Comparison of ENCODE assay signal across 25 cellular contexts in genomic region chr2:233184669-233185068, GRCh38.
DNase-seq lines count a peak whose midpoint lies in the region; TF ChIP-seq lines count a peak whose summit lies in the region.
"Had no signal": no experiment of that assay in that cellular context is flagged by ENCODE, and none has a peak within 500 bp of the region (broad histone marks: within the 10 kb centered on the region; RNA-seq: fewer than 3 reads in every experiment).

No MANE protein-coding gene starts in this region.

- peaks cover 0 to 2% (median 0%) of the 10 kb centered on the region in 3 donors for H3K9me3 Mint-ChIP-seq in IgD-negative memory B cell
- no peaks in the 10 kb centered on the region for H3K9me3 Mint-ChIP-seq in dendritic cell treated with granulocyte-macrophage colony-stimulating factor and Interleukin-4, amounts not matched to agents 40 ng/mL and 50 ng/mL, for 4 days
- H3K9me3 Mint-ChIP-seq in endothelial cell (ENCODE audit: unreplicated experiment) = no peaks in the 10 kb centered on the region
- H3K9me3 Mint-ChIP-seq: activated T-helper 1 cell treated with anti-CD3 and anti-CD28 coated beads, Interleukin-12 subunit alpha, Interleukin-12 subunit beta, Interleukin-2, Interleukin-4 antibody, amounts not matched to agents 30 ng/mL and 10 ng/mL and 1 ng/mL, durations not matched to agents 14 hours and 24 hours and 36 hours; T-helper 1 cell treated with Interleukin-12 subunit alpha and Interleukin-12 subunit beta and Interleukin-4 antibody, amounts not matched to agents 30 μg/mL and 1 μg/mL, for 36 hours had no signal

- no peak overlapping the region for H4K8ac ChIP-seq in neuronal stem cell (ENCODE audit: low read depth, low read length)

- no peak overlapping the region for H3K18ac ChIP-seq in neuronal stem cell (ENCODE audit: low read length)

- H3K4ac ChIP-seq in neuronal stem cell (ENCODE audit: low read length) = no peak overlapping the region

- H2BK120ac ChIP-seq in neuronal stem cell (ENCODE audit: low read depth, low read length) = no peak overlapping the region

- peak overlapping the region; percentile 21 for H2AK5ac ChIP-seq in neuronal stem cell (ENCODE audit: low read depth, low read length)

- H3K36me3 Mint-ChIP-seq in IgD-negative memory B cell (peaks cover 2% of the 10 kb centered on the region), endothelial cell (ENCODE audit: low read depth, unreplicated experiment) (peaks cover 73% of the 10 kb centered on the region)
- H3K36me3 Mint-ChIP-seq in dendritic cell treated with granulocyte-macrophage colony-stimulating factor and Interleukin-4, amounts not matched to agents 40 ng/mL and 50 ng/mL, for 4 days (ENCODE audit: low read depth) = peaks cover 100% of the 10 kb centered on the region

- H2BK5ac ChIP-seq in neuronal stem cell (ENCODE audit: low read length) = no peak overlapping the region

- H2BK15ac ChIP-seq in neuronal stem cell (ENCODE audit: low read length) = peak overlapping the region; percentile 28

- no peak overlapping the region for H2AFZ ChIP-seq in neuronal stem cell (ENCODE audit: low read length)

- H3K27ac Mint-ChIP-seq in IgD-negative memory B cell = peak overlapping the region; percentile 34 to 78 (median 77)
- H3K27ac Mint-ChIP-seq in dendritic cell treated with granulocyte-macrophage colony-stimulating factor and Interleukin-4, amounts not matched to agents 40 ng/mL and 50 ng/mL, for 4 days = peak overlapping the region; percentile 79
- H3K27ac Mint-ChIP-seq in endothelial cell (ENCODE audit: unreplicated experiment) = no peak overlapping the region
- H3K27ac Mint-ChIP-seq: activated T-helper 1 cell treated with anti-CD3 and anti-CD28 coated beads, Interleukin-12 subunit alpha, Interleukin-12 subunit beta, Interleukin-2, Interleukin-4 antibody, amounts not matched to agents 30 ng/mL and 10 ng/mL and 1 ng/mL, durations not matched to agents 14 hours and 24 hours and 36 hours; T-helper 1 cell treated with Interleukin-12 subunit alpha and Interleukin-12 subunit beta and Interleukin-4 antibody, amounts not matched to agents 30 μg/mL and 1 μg/mL, for 36 hours had no signal

- TF ChIP-seq CTCF in endothelial cell (IDR thresholded peaks at IDR 0.05; ENCODE audit: unreplicated experiment) = no peak

- H3K4me2 ChIP-seq in BLaER1 (peak overlapping the region; percentile 46), neuronal stem cell (ENCODE audit: insufficient read depth, low read length, poor library complexity, severe bottlenecking) (no peak overlapping the region)

- H2BK12ac ChIP-seq in neuronal stem cell (ENCODE audit: low read length) = no peak overlapping the region

- no peak overlapping the region for H3K14ac ChIP-seq in neuronal stem cell (ENCODE audit: low read length)

- peak overlapping the region; percentile 41 for H3K9ac ChIP-seq in BLaER1
- no peak overlapping the region for H3K9ac ChIP-seq in neuronal stem cell (ENCODE audit: low read depth, low read length, poor library complexity)

- peaks cover 34% of the 10 kb centered on the region for H3K4me1 ChIP-seq in BLaER1
- H3K4me1 ChIP-seq in neuronal stem cell (ENCODE audit: control insufficient read depth in 2 of 2, insufficient read depth in 1 of 2, low read depth in 1 of 2, low read length in 2 of 2) = peaks cover 4 to 10% of the 10 kb centered on the region in 2 donors
- H3K4me1 ChIP-seq: ascending aorta had no signal

- peak overlapping the region; percentile 55 for H3K27ac ChIP-seq in BLaER1
- H3K27ac ChIP-seq in neuronal stem cell (replicated peaks; ENCODE audit: low read length) = no peak overlapping the region
- H3K27ac ChIP-seq: ascending aorta, C4-2B, heart right ventricle, RWPE1, SK-N-MC had no signal

- H3K27me3 Mint-ChIP-seq in IgD-negative memory B cell = no peaks in the 10 kb centered on the region
- no peaks in the 10 kb centered on the region for H3K27me3 Mint-ChIP-seq in dendritic cell treated with granulocyte-macrophage colony-stimulating factor and Interleukin-4, amounts not matched to agents 40 ng/mL and 50 ng/mL, for 4 days
- H3K27me3 Mint-ChIP-seq in endothelial cell (ENCODE audit: unreplicated experiment) = peaks cover 21% of the 10 kb centered on the region
- H3K27me3 Mint-ChIP-seq: activated naive CD8-positive, alpha-beta T cell had no signal

- H3K4me3 Mint-ChIP-seq in IgD-negative memory B cell = peak overlapping the region in 1 of 4 donors; percentile 67
- H3K4me3 Mint-ChIP-seq in dendritic cell treated with granulocyte-macrophage colony-stimulating factor and Interleukin-4, amounts not matched to agents 40 ng/mL and 50 ng/mL, for 4 days = no peak overlapping the region
- no peak overlapping the region for H3K4me3 Mint-ChIP-seq in endothelial cell (ENCODE audit: unreplicated experiment)
- H3K4me3 Mint-ChIP-seq: activated naive CD8-positive, alpha-beta T cell; activated T-helper 1 cell treated with anti-CD3 and anti-CD28 coated beads, Interleukin-12 subunit alpha, Interleukin-12 subunit beta, Interleukin-2, Interleukin-4 antibody, amounts not matched to agents 30 ng/mL and 10 ng/mL and 1 ng/mL, durations not matched to agents 14 hours and 24 hours and 36 hours; nephron progenitor cell; T-helper 1 cell treated with Interleukin-12 subunit alpha and Interleukin-12 subunit beta and Interleukin-4 antibody, amounts not matched to agents 30 μg/mL and 1 μg/mL, for 36 hours had no signal

- no peak overlapping the region for H4K91ac ChIP-seq in neuronal stem cell (ENCODE audit: low read depth, low read length, poor library complexity)

- intact Hi-C loops in dendritic cell treated with granulocyte-macrophage colony-stimulating factor and Interleukin-4, amounts not matched to agents 40 ng/mL and 50 ng/mL, for 4 days (cut with micrococcal nuclease) = no loop called here

- WGBS in neuronal stem cell (ENCODE audit: extremely low coverage in 2 of 2, insufficient read length in 2 of 2, insufficient replicate concordance in 1 of 2), 2 donors = no CpG with 5 or more reads among the region's 8 CpGs

- peaks cover 23% of the 10 kb centered on the region; the same call in 1 of the 2 replicates for H4K20me1 ChIP-seq in BLaER1

- DNase-seq in neuronal stem cell (ENCODE audit: low spot score) (no peak), endothelial cell (ENCODE audit: low spot score) (no peak), NCI-H2107 (lab: John Stamatoyannopoulos, UW) (no peak)
- no peak for DNase-seq in effector CD4-positive, alpha-beta T cell
- no peak for DNase-seq in activated CD8-positive, alpha-beta memory T cell treated with anti-CD3 and anti-CD28 coated beads, Interleukin-2, amount 50 U/mL, for 48 hours
- DNase-seq: activated CD4-positive, alpha-beta T cell treated with anti-CD3 and anti-CD28 coated beads for 48 hours; cerebellar nuclear complex; foreskin fibroblast; heart right ventricle; left cardiac atrium; NCI-H1105; NCI-H2029 treated with DMSO at 0.1 percent for 48 hours; NCI-H345; NCI-H748 treated with DMSO at 0.1 percent for 48 hours; nephron progenitor cell had no signal

- H3K27me3 ChIP-seq in BLaER1 (no peaks in the 10 kb centered on the region), neuronal stem cell (ENCODE audit: control insufficient read depth in 3 of 3, insufficient read depth in 3 of 3, low read depth in 1 of 3, low read length in 3 of 3) (no peaks in the 10 kb centered on the region)
- H3K27me3 ChIP-seq: ascending aorta, heart right ventricle had no signal

- peaks cover 99% of the 10 kb centered on the region for H3K36me3 ChIP-seq in BLaER1
- H3K36me3 ChIP-seq in neuronal stem cell (replicated peaks in 1 of 2; ENCODE audit: control insufficient read depth in 2 of 2, insufficient read depth in 2 of 2, low read length in 2 of 2) = no peaks in the 10 kb centered on the region

- H3K23ac ChIP-seq in neuronal stem cell (ENCODE audit: low read depth, low read length, poor library complexity) = peak overlapping the region; percentile 51

- H3K9me3 ChIP-seq in BLaER1 = peaks cover 6% of the 10 kb centered on the region
- H3K9me3 ChIP-seq in neuronal stem cell (replicated peaks in 1 of 2; ENCODE audit: control insufficient read depth in 2 of 2, insufficient read depth in 1 of 2, low read depth in 1 of 2, low read length in 2 of 2) = peaks cover 3 to 7% of the 10 kb centered on the region in 2 donors
- H3K9me3 ChIP-seq: ascending aorta had no signal

- no peak overlapping the region for H3K4me3 ChIP-seq in BLaER1
- no peak overlapping the region for H3K4me3 ChIP-seq in neuronal stem cell (ENCODE audit: low read length in 2 of 2)
- H3K4me3 ChIP-seq: ascending aorta, heart right ventricle, SK-N-MC had no signal

- H3K4me1 Mint-ChIP-seq in IgD-negative memory B cell (peaks cover 20 to 27% (median 23%) of the 10 kb centered on the region in 3 donors), endothelial cell (ENCODE audit: unreplicated experiment) (peaks cover 6% of the 10 kb centered on the region)
- H3K4me1 Mint-ChIP-seq in dendritic cell treated with granulocyte-macrophage colony-stimulating factor and Interleukin-4, amounts not matched to agents 40 ng/mL and 50 ng/mL, for 4 days (ENCODE audit: low read depth) = peaks cover 90% of the 10 kb centered on the region

- H3K79me1 ChIP-seq in neuronal stem cell (ENCODE audit: low read depth, low read length) = no peaks in the 10 kb centered on the region
